ENCODE assay signal across 15 cellular contexts in genomic region chr1:109432336-109432735, GRCh38. TPM values are rescaled to one million over a fixed set of nuclear protein-coding genes. Genes with fewer than 3 reads are reported as not detected.
"Had no signal": no experiment of that assay in that cellular context is flagged by ENCODE, and none has a peak within 500 bp of the region (broad histone marks: within the 10 kb centered on the region; RNA-seq: fewer than 3 reads in every experiment).

No MANE protein-coding gene starts in this region.

- H3K4me2 ChIP-seq: smooth muscle cell had no signal

- H3K36me3 ChIP-seq: right atrium auricular region, tibial artery had no signal

- ATAC-seq: activated CD8-positive, alpha-beta memory T cell treated with anti-CD3 and anti-CD28 coated beads, Interleukin-2, amount 10 ng/mL, durations not matched to agents 7 days and 5 days; left lobe of liver; natural killer cell treated with Interleukin-12 subunit alpha and Interleukin-12 subunit beta and Interleukin-15 and Interleukin-18, amount 100 ng/mL, for 72 hours had no signal

- DNase-seq: activated CD4-positive, alpha-beta T cell treated with anti-CD3 and anti-CD28 coated beads, Interleukin-2, amount 50 U/mL, for 4 hours; activated CD8-positive, alpha-beta memory T cell treated with anti-CD3 and anti-CD28 coated beads, Interleukin-2, amount 10 ng/mL, durations not matched to agents 7 days and 5 days; activated effector memory CD4-positive, alpha-beta T cell treated with Interleukin-2 at 50 U/mL for 16 hours; activated T-cell treated with anti-CD3 and anti-CD28 coated beads, Interleukin-2, amount 50 U/mL, for 24 hours; cortex of kidney; effector CD8-positive, alpha-beta T cell; head of caudate nucleus; mammary epithelial cell; nucleus accumbens; tibial artery had no signal

- H3K9me3 ChIP-seq: right atrium auricular region, tibial artery had no signal

- H3K27me3 ChIP-seq: right atrium auricular region had no signal

- H3K4me3 ChIP-seq: right atrium auricular region, smooth muscle cell, tibial artery had no signal

- H3K27ac ChIP-seq: right atrium auricular region, tibial artery had no signal

RNA-seq across cellular contexts. Expression of gene SYPL2, which starts 34.0 kb away (rescaled TPM):
- total RNA-seq: activated CD8-positive, alpha-beta memory T cell treated with anti-CD3 and anti-CD28 coated beads, Interleukin-2, amount 10 ng/mL, durations not matched to agents 7 days and 5 days; mammary epithelial cell; natural killer cell treated with Interleukin-12 subunit alpha and Interleukin-12 subunit beta and Interleukin-15 and Interleukin-18, amount 100 ng/mL, for 72 hours; smooth muscle cell; T-helper 2 cell treated with Interferon-gamma antibody and Interleukin-4, amounts not matched to agents 100 ng/mL and 5 ng/mL, for 36 hours had no signal
- polyA plus RNA-seq: smooth muscle cell had no signal
